ENCODE assay signal across 1 cellular context in the genomic region with DNA sequence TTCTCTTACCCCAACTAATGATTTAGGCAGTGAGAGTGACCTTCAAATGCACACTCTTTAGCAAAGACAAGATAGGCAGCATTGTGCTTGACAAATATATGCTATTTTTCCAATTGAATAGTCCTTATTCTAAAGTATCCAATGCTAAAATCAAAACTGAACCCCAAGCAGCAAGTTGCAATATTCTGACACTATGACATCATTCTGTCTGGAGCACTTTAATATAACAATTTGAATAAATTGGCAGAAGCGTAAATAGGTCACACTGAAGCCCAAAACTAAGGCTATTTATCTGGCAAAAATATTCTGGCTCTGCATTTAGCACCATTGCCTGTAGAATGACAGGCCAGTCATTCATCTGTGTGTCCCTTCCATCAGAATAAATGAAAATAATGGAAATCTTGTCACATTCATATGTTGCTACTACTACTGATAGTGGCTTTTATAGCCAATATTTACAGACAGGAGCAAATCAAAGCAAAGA.
TF ChIP-seq lines count a peak whose summit lies in the region.

No MANE protein-coding gene starts in this region.

TF ChIP-seq in SK-N-SH, 30 proteins besides CTCF, POLR2A, EP300 and RAD21 (continued from another document):
- TF ChIP-seq, protein P1, sequence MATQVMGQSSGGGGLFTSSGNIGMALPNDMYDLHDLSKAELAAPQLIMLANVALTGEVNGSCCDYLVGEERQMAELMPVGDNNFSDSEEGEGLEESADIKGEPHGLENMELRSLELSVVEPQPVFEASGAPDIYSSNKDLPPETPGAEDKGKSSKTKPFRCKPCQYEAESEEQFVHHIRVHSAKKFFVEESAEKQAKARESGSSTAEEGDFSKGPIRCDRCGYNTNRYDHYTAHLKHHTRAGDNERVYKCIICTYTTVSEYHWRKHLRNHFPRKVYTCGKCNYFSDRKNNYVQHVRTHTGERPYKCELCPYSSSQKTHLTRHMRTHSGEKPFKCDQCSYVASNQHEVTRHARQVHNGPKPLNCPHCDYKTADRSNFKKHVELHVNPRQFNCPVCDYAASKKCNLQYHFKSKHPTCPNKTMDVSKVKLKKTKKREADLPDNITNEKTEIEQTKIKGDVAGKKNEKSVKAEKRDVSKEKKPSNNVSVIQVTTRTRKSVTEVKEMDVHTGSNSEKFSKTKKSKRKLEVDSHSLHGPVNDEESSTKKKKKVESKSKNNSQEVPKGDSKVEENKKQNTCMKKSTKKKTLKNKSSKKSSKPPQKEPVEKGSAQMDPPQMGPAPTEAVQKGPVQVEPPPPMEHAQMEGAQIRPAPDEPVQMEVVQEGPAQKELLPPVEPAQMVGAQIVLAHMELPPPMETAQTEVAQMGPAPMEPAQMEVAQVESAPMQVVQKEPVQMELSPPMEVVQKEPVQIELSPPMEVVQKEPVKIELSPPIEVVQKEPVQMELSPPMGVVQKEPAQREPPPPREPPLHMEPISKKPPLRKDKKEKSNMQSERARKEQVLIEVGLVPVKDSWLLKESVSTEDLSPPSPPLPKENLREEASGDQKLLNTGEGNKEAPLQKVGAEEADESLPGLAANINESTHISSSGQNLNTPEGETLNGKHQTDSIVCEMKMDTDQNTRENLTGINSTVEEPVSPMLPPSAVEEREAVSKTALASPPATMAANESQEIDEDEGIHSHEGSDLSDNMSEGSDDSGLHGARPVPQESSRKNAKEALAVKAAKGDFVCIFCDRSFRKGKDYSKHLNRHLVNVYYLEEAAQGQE (IDR thresholded peaks at IDR 0.05; ENCODE audit: low read depth, low read length) = no peak
- TF ChIP-seq RCOR1 (IDR thresholded peaks at IDR 0.05; ENCODE audit: low read length) (no peak), CHD2 (IDR thresholded peaks at IDR 0.05; ENCODE audit: low read length, partially characterized antibody) (no peak), EZH2phosphoT487 (IDR thresholded peaks at IDR 0.05; ENCODE audit: borderline replicate concordance, low read depth) (no peak), JUND (IDR thresholded peaks at IDR 0.05) (no peak), FOXM1 (IDR thresholded peaks at IDR 0.05; ENCODE audit: low read depth) (no peak), TCF12 (IDR thresholded peaks at IDR 0.05) (no peak)
- TF ChIP-seq, protein P2, sequence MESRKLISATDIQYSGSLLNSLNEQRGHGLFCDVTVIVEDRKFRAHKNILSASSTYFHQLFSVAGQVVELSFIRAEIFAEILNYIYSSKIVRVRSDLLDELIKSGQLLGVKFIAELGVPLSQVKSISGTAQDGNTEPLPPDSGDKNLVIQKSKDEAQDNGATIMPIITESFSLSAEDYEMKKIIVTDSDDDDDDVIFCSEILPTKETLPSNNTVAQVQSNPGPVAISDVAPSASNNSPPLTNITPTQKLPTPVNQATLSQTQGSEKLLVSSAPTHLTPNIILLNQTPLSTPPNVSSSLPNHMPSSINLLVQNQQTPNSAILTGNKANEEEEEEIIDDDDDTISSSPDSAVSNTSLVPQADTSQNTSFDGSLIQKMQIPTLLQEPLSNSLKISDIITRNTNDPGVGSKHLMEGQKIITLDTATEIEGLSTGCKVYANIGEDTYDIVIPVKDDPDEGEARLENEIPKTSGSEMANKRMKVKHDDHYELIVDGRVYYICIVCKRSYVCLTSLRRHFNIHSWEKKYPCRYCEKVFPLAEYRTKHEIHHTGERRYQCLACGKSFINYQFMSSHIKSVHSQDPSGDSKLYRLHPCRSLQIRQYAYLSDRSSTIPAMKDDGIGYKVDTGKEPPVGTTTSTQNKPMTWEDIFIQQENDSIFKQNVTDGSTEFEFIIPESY (IDR thresholded peaks at IDR 0.05; ENCODE audit: borderline replicate concordance, low read depth) = no peak
- TF ChIP-seq, protein P3, sequence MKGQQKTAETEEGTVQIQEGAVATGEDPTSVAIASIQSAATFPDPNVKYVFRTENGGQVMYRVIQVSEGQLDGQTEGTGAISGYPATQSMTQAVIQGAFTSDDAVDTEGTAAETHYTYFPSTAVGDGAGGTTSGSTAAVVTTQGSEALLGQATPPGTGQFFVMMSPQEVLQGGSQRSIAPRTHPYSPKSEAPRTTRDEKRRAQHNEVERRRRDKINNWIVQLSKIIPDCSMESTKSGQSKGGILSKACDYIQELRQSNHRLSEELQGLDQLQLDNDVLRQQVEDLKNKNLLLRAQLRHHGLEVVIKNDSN (IDR thresholded peaks at IDR 0.05; ENCODE audit: borderline replicate concordance, low read depth) = no peak
- TF ChIP-seq, protein P4, sequence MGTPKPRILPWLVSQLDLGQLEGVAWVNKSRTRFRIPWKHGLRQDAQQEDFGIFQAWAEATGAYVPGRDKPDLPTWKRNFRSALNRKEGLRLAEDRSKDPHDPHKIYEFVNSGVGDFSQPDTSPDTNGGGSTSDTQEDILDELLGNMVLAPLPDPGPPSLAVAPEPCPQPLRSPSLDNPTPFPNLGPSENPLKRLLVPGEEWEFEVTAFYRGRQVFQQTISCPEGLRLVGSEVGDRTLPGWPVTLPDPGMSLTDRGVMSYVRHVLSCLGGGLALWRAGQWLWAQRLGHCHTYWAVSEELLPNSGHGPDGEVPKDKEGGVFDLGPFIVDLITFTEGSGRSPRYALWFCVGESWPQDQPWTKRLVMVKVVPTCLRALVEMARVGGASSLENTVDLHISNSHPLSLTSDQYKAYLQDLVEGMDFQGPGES (IDR thresholded peaks at IDR 0.05; ENCODE audit: low read depth, low read length) = no peak
